ENCODE assay signal across 28 cellular contexts in the genomic region with DNA sequence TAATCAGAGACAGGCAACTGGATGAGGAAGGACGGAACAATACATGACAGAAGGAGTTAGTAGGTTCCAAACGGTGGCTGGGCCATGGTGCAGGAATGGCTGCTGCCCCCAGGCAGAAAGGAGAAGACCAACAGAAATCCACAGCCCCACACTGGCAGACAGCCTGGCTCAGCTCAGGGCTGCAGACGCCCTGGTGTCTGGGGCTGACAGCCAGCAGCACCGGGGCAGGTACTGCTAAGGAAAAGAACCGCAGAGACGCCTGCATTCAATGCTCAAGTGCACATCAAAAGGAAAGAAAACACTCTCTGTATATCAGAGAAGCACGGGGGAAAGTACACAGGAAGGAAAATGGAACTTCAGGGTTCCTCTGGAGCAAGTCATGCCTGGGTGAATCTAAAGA. TPM values are rescaled to one million over a fixed set of nuclear protein-coding genes. Genes with fewer than 3 reads are reported as not detected.
DNase-seq lines count a peak whose midpoint lies in the region; ATAC-seq and TF ChIP-seq lines count a peak whose summit lies in the region.
"Had no signal": no experiment of that assay in that cellular context is flagged by ENCODE, and none has a peak within 500 bp of the region (broad histone marks: within the 10 kb centered on the region; RNA-seq: fewer than 3 reads in every experiment).

No MANE protein-coding gene starts in this region.

- H3K27me3 ChIP-seq in H9 (ENCODE audit: insufficient read depth, low read length): no peaks in the 10 kb centered on the region
- no peaks in the 10 kb centered on the region for H3K27me3 ChIP-seq in hepatocyte
- no peaks in the 10 kb centered on the region for H3K27me3 ChIP-seq in neutrophil
- H3K27me3 ChIP-seq: breast epithelium, colonic mucosa, heart left ventricle, upper lobe of left lung had no signal

- H3K4me3 ChIP-seq in hepatocyte: no peak overlapping the region
- H3K4me3 ChIP-seq in neutrophil (ENCODE audit: low read depth in 1 of 2, low read length in 1 of 2): no peak overlapping the region
- H3K4me3 ChIP-seq: A549, breast epithelium, colonic mucosa, heart left ventricle, upper lobe of left lung had no signal

- no peak overlapping the region for H4K91ac ChIP-seq in H9 (ENCODE audit: insufficient read length, low read depth, low read length)

- H3K27ac ChIP-seq in H9 (ENCODE audit: insufficient read length, low read depth, low read length): no peak overlapping the region
- H3K27ac ChIP-seq in hepatocyte: peak overlapping the region; percentile 7
- peak overlapping the region; percentile 17 for H3K27ac ChIP-seq in neutrophil
- H3K27ac ChIP-seq: A549, breast epithelium, colonic mucosa, heart left ventricle, upper lobe of left lung had no signal

- no peak overlapping the region for H3K18ac ChIP-seq in H9 (ENCODE audit: insufficient read length, low read depth, low read length)

- H4K5ac ChIP-seq in H9 (ENCODE audit: insufficient read length, low read depth, low read length): no peak overlapping the region

- H3K14ac ChIP-seq in H9 (ENCODE audit: insufficient read depth, low read length): no peak overlapping the region; the same call in 1 of the 2 replicates

- no peaks in the 10 kb centered on the region for H4K20me1 ChIP-seq in H9 (ENCODE audit: control insufficient read depth, insufficient read depth, insufficient read length)
- H4K20me1 ChIP-seq in hepatocyte (ENCODE audit: insufficient read depth, poor library complexity, severe bottlenecking): no peaks in the 10 kb centered on the region

- H3K27ac Mint-ChIP-seq in activated naive CD8-positive, alpha-beta T cell treated with anti-CD3 and anti-CD28 coated beads, Interleukin-2, amount 10 ng/mL, durations not matched to agents 7 days and 5 days: no peak overlapping the region
- H3K27ac Mint-ChIP-seq in activated naive CD8-positive, alpha-beta T cell treated with anti-CD3 and anti-CD28 coated beads, Interleukin-2, amount 50 U/mL, for 24 hours: no peak overlapping the region
- H3K27ac Mint-ChIP-seq in H9: peak overlapping the region in 1 of 3 experiments; percentile 4; a peak in 1 of 7 replicates
- H3K27ac Mint-ChIP-seq: T-helper 1 cell treated with Interleukin-12 subunit alpha and Interleukin-12 subunit beta and Interleukin-4 antibody, amounts not matched to agents 30 μg/mL and 1 μg/mL, for 36 hours had no signal

- H2BK5ac ChIP-seq in H9 (ENCODE audit: insufficient read length, low read length): no peak overlapping the region

- H3K36me3 ChIP-seq in hepatocyte (replicated peaks; ENCODE audit: insufficient read depth, low read depth) (no peaks in the 10 kb centered on the region), neutrophil (no peaks in the 10 kb centered on the region)
- H3K36me3 ChIP-seq: breast epithelium, colonic mucosa, heart left ventricle, upper lobe of left lung had no signal

- H2BK20ac ChIP-seq in H9 (ENCODE audit: low read depth, low read length, poor library complexity, severe bottlenecking): peak overlapping the region; percentile 60

- H3K9ac ChIP-seq in H9 (ENCODE audit: extremely low read depth, insufficient read length, low read length): no peak overlapping the region

- no peaks in the 10 kb centered on the region for H3K23me2 ChIP-seq in H9 (ENCODE audit: insufficient read length, low read depth, low read length, poor library complexity, severe bottlenecking)

- no peak overlapping the region for H3K4me3 Mint-ChIP-seq in activated naive CD8-positive, alpha-beta T cell treated with anti-CD3 and anti-CD28 coated beads, Interleukin-2, amount 10 ng/mL, durations not matched to agents 7 days and 5 days
- H3K4me3 Mint-ChIP-seq in activated naive CD8-positive, alpha-beta T cell treated with anti-CD3 and anti-CD28 coated beads, Interleukin-2, amount 50 U/mL, for 24 hours: no peak overlapping the region
- no peak overlapping the region for H3K4me3 Mint-ChIP-seq in H9
- H3K4me3 Mint-ChIP-seq: effector memory CD8-positive, alpha-beta T cell; T-helper 1 cell treated with Interleukin-12 subunit alpha and Interleukin-12 subunit beta and Interleukin-4 antibody, amounts not matched to agents 30 μg/mL and 1 μg/mL, for 36 hours had no signal

- H3K4me1 Mint-ChIP-seq in activated naive CD8-positive, alpha-beta T cell treated with anti-CD3 and anti-CD28 coated beads, Interleukin-2, amount 10 ng/mL, durations not matched to agents 7 days and 5 days: peaks cover 18% of the 10 kb centered on the region
- peaks cover 32% of the 10 kb centered on the region for H3K4me1 Mint-ChIP-seq in activated naive CD8-positive, alpha-beta T cell treated with anti-CD3 and anti-CD28 coated beads, Interleukin-2, amount 50 U/mL, for 24 hours
- H3K4me1 Mint-ChIP-seq in H9: no peaks in the 10 kb centered on the region

- H3K9me3 Mint-ChIP-seq in activated naive CD8-positive, alpha-beta T cell treated with anti-CD3 and anti-CD28 coated beads, Interleukin-2, amount 10 ng/mL, durations not matched to agents 7 days and 5 days: no peaks in the 10 kb centered on the region
- H3K9me3 Mint-ChIP-seq in activated naive CD8-positive, alpha-beta T cell treated with anti-CD3 and anti-CD28 coated beads, Interleukin-2, amount 50 U/mL, for 24 hours: peaks cover 4% of the 10 kb centered on the region
- no peaks in the 10 kb centered on the region for H3K9me3 Mint-ChIP-seq in H9
- H3K9me3 Mint-ChIP-seq: effector memory CD8-positive, alpha-beta T cell had no signal

- H3T11ph ChIP-seq in H9 (ENCODE audit: low read length): no peak overlapping the region

- no peaks in the 10 kb centered on the region for H3K9me2 ChIP-seq in hepatocyte (replicated peaks; ENCODE audit: insufficient read depth)

- H2BK15ac ChIP-seq in H9 (ENCODE audit: low read depth, low read length): no peak overlapping the region

- no peaks in the 10 kb centered on the region for H3K9me3 ChIP-seq in H9 (ENCODE audit: control insufficient read depth, low read depth, low read length)
- no peaks in the 10 kb centered on the region for H3K9me3 ChIP-seq in hepatocyte (ENCODE audit: low read depth)
- no peaks in the 10 kb centered on the region for H3K9me3 ChIP-seq in neutrophil
- H3K9me3 ChIP-seq: A549, breast epithelium, Caco-2, colonic mucosa, heart left ventricle, upper lobe of left lung had no signal

- no peak overlapping the region for H3K56ac ChIP-seq in H9 (ENCODE audit: insufficient read length, low read depth, low read length)

- no peak overlapping the region for H3K4ac ChIP-seq in H9 (ENCODE audit: low read depth, low read length)

- H3K79me2 ChIP-seq in H9 (ENCODE audit: insufficient read depth, low read length) (no peaks in the 10 kb centered on the region), hepatocyte (peaks cover 29% of the 10 kb centered on the region)

- H3K79me1 ChIP-seq in H9 (ENCODE audit: insufficient read depth, low read depth, low read length, poor library complexity, severe bottlenecking): no peaks in the 10 kb centered on the region

- TF ChIP-seq CTCF in H9 (conservative IDR thresholded peaks at IDR 0.05) (no peak), hepatocyte (IDR thresholded peaks at IDR 0.05; ENCODE audit: poor library complexity) (no peak), neutrophil (IDR thresholded peaks at IDR 0.05) (no peak)

- H3K23ac ChIP-seq in H9 (ENCODE audit: insufficient read length, low read depth, low read length): no peak overlapping the region

- H2AFZ ChIP-seq in H9 (ENCODE audit: low read length): no peak overlapping the region
- no peak overlapping the region for H2AFZ ChIP-seq in hepatocyte

- H3K36me3 Mint-ChIP-seq in activated naive CD8-positive, alpha-beta T cell treated with anti-CD3 and anti-CD28 coated beads, Interleukin-2, amount 10 ng/mL, durations not matched to agents 7 days and 5 days: no peaks in the 10 kb centered on the region
- H3K36me3 Mint-ChIP-seq in activated naive CD8-positive, alpha-beta T cell treated with anti-CD3 and anti-CD28 coated beads, Interleukin-2, amount 50 U/mL, for 24 hours (ENCODE audit: low read depth): no peaks in the 10 kb centered on the region
- no peaks in the 10 kb centered on the region; a peak in 1 of 7 replicates for H3K36me3 Mint-ChIP-seq in H9 (ENCODE audit: insufficient read depth in 1 of 3, low read depth in 3 of 3)

- no CpG with 5 or more reads among the region's 7 CpGs for whole genome bisulfite sequencing in H9 (ENCODE audit: extremely low coverage, insufficient read length, low lambda C conversion rate)
- 54% methylated on average over 7 of the region's 7 CpGs for WGBS in hepatocyte (ENCODE audit: low lambda C conversion rate, missing lambda C conversion rate)

- no peak overlapping the region for H2BK120ac ChIP-seq in H9 (ENCODE audit: low read depth, low read length, poor library complexity, severe bottlenecking)

- ATAC-seq in activated naive CD8-positive, alpha-beta T cell treated with anti-CD3 and anti-CD28 coated beads, Interleukin-2, amount 10 ng/mL, durations not matched to agents 7 days and 5 days (ENCODE audit: low read depth): peak; percentile 42
- ATAC-seq in activated naive CD8-positive, alpha-beta T cell treated with anti-CD3 and anti-CD28 coated beads, Interleukin-2, amount 50 U/mL, for 24 hours: no peak
- ATAC-seq: A549; effector memory CD8-positive, alpha-beta T cell had no signal

- peaks cover 32% of the 10 kb centered on the region for H3K27me3 Mint-ChIP-seq in activated naive CD8-positive, alpha-beta T cell treated with anti-CD3 and anti-CD28 coated beads, Interleukin-2, amount 10 ng/mL, durations not matched to agents 7 days and 5 days
- H3K27me3 Mint-ChIP-seq in activated naive CD8-positive, alpha-beta T cell treated with anti-CD3 and anti-CD28 coated beads, Interleukin-2, amount 50 U/mL, for 24 hours: peaks cover 9% of the 10 kb centered on the region
- no peaks in the 10 kb centered on the region for H3K27me3 Mint-ChIP-seq in H9 (ENCODE audit: low read depth)
- H3K27me3 Mint-ChIP-seq: effector memory CD8-positive, alpha-beta T cell had no signal

- no peak overlapping the region for H2BK12ac ChIP-seq in H9 (ENCODE audit: insufficient read length, low read depth, low read length)

- H3K4me2 ChIP-seq in H9 (ENCODE audit: insufficient read depth, insufficient read length, low read length): no peak overlapping the region
- H3K4me2 ChIP-seq in hepatocyte: no peak overlapping the region
- H3K4me2 ChIP-seq: A549 had no signal

- no peaks in the 10 kb centered on the region for H3K4me1 ChIP-seq in H9 (ENCODE audit: insufficient read depth, low read length)
- peaks cover 15% of the 10 kb centered on the region for H3K4me1 ChIP-seq in hepatocyte (ENCODE audit: insufficient read depth)
- H3K4me1 ChIP-seq in neutrophil (ENCODE audit: control insufficient read depth in 1 of 2, insufficient read depth in 1 of 2, low read depth in 1 of 2, low read length in 1 of 2): peaks cover 13 to 26% of the 10 kb centered on the region in 2 experiments
- H3K4me1 ChIP-seq: breast epithelium, Caco-2, colonic mucosa had no signal

- no peak overlapping the region for H2AK5ac ChIP-seq in H9 (ENCODE audit: insufficient read length, low read length)

- POLR2A ChIA-PET in activated naive CD8-positive, alpha-beta T cell treated with anti-CD3 and anti-CD28 coated beads, Interleukin-2, amount 10 ng/mL, durations not matched to agents 7 days and 5 days (lab: Charles Lee): no interaction called here

- H4K8ac ChIP-seq in H9 (replicated peaks; ENCODE audit: insufficient read length, low read depth, low read length): no peak overlapping the region

- DNase-seq in activated naive CD8-positive, alpha-beta T cell treated with anti-CD3 and anti-CD28 coated beads, Interleukin-2, amount 10 ng/mL, durations not matched to agents 7 days and 5 days: no peak
- no peak for DNase-seq in activated naive CD8-positive, alpha-beta T cell treated with anti-CD3 and anti-CD28 coated beads, Interleukin-2, amount 50 U/mL, for 24 hours
- no peak for DNase-seq in H9
- DNase-seq in hepatocyte (ENCODE audit: low spot score): no peak
- no peak for DNase-seq in COLO668 (lab: John Stamatoyannopoulos, UW; ENCODE audit: unreplicated experiment)
- no peak for DNase-seq in ecto neural progenitor cell (ENCODE audit: low spot score)
- no peak for DNase-seq in activated T-cell treated with anti-CD3 and anti-CD28 coated beads, Interleukin-2, amount 50 U/mL, for 48 hours
- DNase-seq: activated T-cell treated with anti-CD3 and anti-CD28 coated beads for 4 hours; amygdala; Caco-2; colonic mucosa; effector memory CD8-positive, alpha-beta T cell; erythroblast; H7; heart left ventricle; Karpas-422; left cardiac atrium; NCI-H146; NCI-H2107; NCI-H82; RPMI8226; small intestine; stimulated activated CD4-positive, alpha-beta T cell treated with anti-CD3 and anti-CD28 coated beads, Interleukin-1b, Interleukin-23, amount 100 ng/mL, for 48 hours; upper lobe of left lung had no signal

RNA-seq across cellular contexts. Expression of gene GAS7, which starts 53.4 kb away (rescaled TPM):
- 1 to 10 TPM; 2.7 to 2.8 TPM for total RNA-seq in activated naive CD8-positive, alpha-beta T cell treated with anti-CD3 and anti-CD28 coated beads, Interleukin-2, amount 10 ng/mL, durations not matched to agents 7 days and 5 days
- 4.8 and 6.0 TPM in 2 replicates for total RNA-seq in H9 (2021)
- 25.9 and 27.3 TPM in 2 replicates for total RNA-seq in hepatocyte
- 19.6 and 25.8 TPM in 2 replicates for polyA plus RNA-seq in hepatocyte
